In the genomic region with DNA sequence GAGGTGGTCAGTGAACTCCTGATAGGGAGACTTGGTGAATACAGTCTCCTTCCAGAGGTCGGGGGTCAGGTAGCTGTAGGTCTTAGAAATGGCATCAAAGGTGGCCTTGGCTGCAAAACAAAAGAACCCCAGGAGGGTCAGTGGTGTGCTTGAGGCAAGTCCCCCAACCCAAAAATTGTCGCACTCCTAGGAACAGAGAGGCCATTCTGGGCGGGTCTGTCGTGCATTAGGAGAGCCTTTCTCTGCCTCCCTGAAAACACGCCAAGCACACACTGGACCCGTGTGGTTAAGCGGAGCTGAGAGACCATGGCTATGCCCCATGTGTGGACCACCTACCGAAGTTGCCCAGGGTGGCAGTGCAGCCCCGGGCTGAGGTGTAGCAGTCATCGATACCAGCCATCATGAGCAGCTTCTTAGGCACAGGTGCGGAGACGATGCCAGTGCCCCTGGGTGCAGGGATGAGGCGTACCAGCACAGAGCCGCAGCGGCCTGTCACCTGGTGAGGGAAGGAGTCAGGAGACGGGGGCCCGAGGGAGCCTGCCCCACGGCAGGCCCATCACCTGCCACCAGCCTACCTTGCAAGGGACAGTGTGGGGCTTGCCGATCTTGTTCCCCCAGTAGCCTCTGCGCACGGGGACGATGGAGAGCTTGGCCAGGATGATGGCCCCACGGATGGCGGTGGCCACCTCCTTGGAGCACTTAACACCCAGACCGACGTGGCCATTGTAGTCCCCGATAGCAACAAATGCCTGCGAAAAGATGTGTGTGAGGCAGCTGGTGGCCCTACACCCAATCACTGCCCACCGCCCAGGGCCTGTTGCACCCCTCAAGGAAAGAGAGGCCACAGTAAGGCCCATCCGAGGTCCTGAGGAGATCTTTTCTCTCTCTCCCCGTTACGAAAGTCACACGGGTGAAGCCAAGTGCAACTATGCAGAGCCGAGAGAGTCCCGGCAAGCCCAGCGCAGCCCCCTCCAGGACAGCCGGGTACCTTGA, we compare ENCODE assay signal across 9 cellular contexts. TPM values are rescaled to one million over a fixed set of nuclear protein-coding genes. Genes with fewer than 3 reads are reported as not detected.
A peak's percentile ranks its signal among the peaks of the same experiment; 100 is the strongest.
DNase-seq lines count a peak whose midpoint lies in the region; ATAC-seq and TF ChIP-seq lines count a peak whose summit lies in the region.
"Not testable (repeated sequence)": the region's sequence is repeated elsewhere in the genome, so short reads cannot be mapped to it uniquely, and the experiment has no call there.
"Had no signal": no experiment of that assay in that cellular context is flagged by ENCODE, and none has a peak within 500 bp of the region (broad histone marks: within the 10 kb centered on the region; RNA-seq: fewer than 3 reads in every experiment).

No MANE protein-coding gene starts in this region.

- not testable (repeated sequence) for H3K9me3 ChIP-seq in HAP-1; fibroblast of lung (ENCODE audit: control insufficient read depth, insufficient read depth, low read depth, low read length); neural progenitor cell (ENCODE audit: low read depth)

- H3K27me3 ChIP-seq in HAP-1 (ENCODE audit: low read depth); fibroblast of lung (ENCODE audit: control insufficient read depth, insufficient read depth, low read length); neural progenitor cell: not testable (repeated sequence)

- in situ Hi-C loops in HAP-1 (cut with MboI; ENCODE audit: low sequenced_read_pairs), result not testable (repeated sequence)

- ATAC-seq in T-cell (replicated peaks in 1 of 4), result not testable (repeated sequence)

- not testable (repeated sequence) for H3K27ac ChIP-seq in fibroblast of lung (ENCODE audit: insufficient read depth, low read length); neural progenitor cell

- CTCF ChIA-PET in AG04449 (lab: Yijun Ruan, JAX), result interaction anchor here (0.6 to 1.6 kb wide), 2 partner anchors 178 to 1066 kb away, joined by 3 to 4 read pairs; no protein-coding TSS in a partner anchor
- CTCF ChIA-PET in T-cell (lab: Charles Lee), result not testable (repeated sequence)

- not testable (repeated sequence) for H3K9me3 Mint-ChIP-seq in T-cell; activated naive CD8-positive, alpha-beta T cell treated with anti-CD3 and anti-CD28 coated beads for 36 hours; neural progenitor cell

- DNase-seq in AG04449 (ENCODE audit: low read depth, low spot score); T-cell; activated naive CD8-positive, alpha-beta T cell treated with anti-CD3 and anti-CD28 coated beads for 36 hours; fibroblast of lung (ENCODE audit: low read depth in 2 of 2); neural progenitor cell (ENCODE audit: low spot score): not testable (repeated sequence)
- peak in 1 of 2 experiments; percentile 34 for DNase-seq in HAP-1 (ENCODE audit: low spot score in 2 of 2)

- POLR2A ChIA-PET in AG04449 (lab: Yijun Ruan, JAX), result interaction anchor here (0.7 to 4.0 kb wide), 3 partner anchors 9 to 185 kb away, joined by 3 to 20 read pairs (median 3); partner anchors contain the start of genes NUBP2, SPSB3 and TBL3
- POLR2A ChIA-PET in T-cell (lab: Charles Lee), result not testable (repeated sequence)

- peak overlapping the region; percentile 85 for H3K4me2 ChIP-seq in fibroblast of lung (ENCODE audit: extremely low read depth, insufficient read depth, low read length)
- H3K4me2 ChIP-seq in neural progenitor cell, result peak overlapping the region; percentile 96

- not testable (repeated sequence) for H3K9ac ChIP-seq in fibroblast of lung (ENCODE audit: insufficient read depth, low read length); neural progenitor cell

- peak overlapping the region; percentile 91 to 93 (median 91) for H3K4me3 Mint-ChIP-seq in T-cell
- peak overlapping the region; percentile 96 for H3K4me3 Mint-ChIP-seq in activated naive CD8-positive, alpha-beta T cell treated with anti-CD3 and anti-CD28 coated beads for 36 hours
- H3K4me3 Mint-ChIP-seq in neural progenitor cell, result peak overlapping the region; percentile 95

- H3K27ac Mint-ChIP-seq in T-cell, result peak overlapping the region; percentile 88 to 91
- peak overlapping the region; percentile 89 for H3K27ac Mint-ChIP-seq in activated naive CD8-positive, alpha-beta T cell treated with anti-CD3 and anti-CD28 coated beads for 36 hours
- not testable (repeated sequence) for H3K27ac Mint-ChIP-seq in neural progenitor cell

- H3K36me3 ChIP-seq in HAP-1 (replicated peaks) (peaks cover 52% of the 10 kb centered on the region), fibroblast of lung (ENCODE audit: control insufficient read depth, insufficient read depth, low read length) (peaks cover 26% of the 10 kb centered on the region)
- not testable (repeated sequence) for H3K36me3 ChIP-seq in neural progenitor cell

- H3K36me3 Mint-ChIP-seq in T-cell (peaks cover 21% of the 10 kb centered on the region), neural progenitor cell (peaks cover 12% of the 10 kb centered on the region)
- peaks cover 57% of the 10 kb centered on the region for H3K36me3 Mint-ChIP-seq in activated naive CD8-positive, alpha-beta T cell treated with anti-CD3 and anti-CD28 coated beads for 36 hours

- H3K27me3 Mint-ChIP-seq in T-cell; neural progenitor cell (ENCODE audit: insufficient read depth, low read depth): not testable (repeated sequence)
- peaks cover 25% of the 10 kb centered on the region for H3K27me3 Mint-ChIP-seq in activated naive CD8-positive, alpha-beta T cell treated with anti-CD3 and anti-CD28 coated beads for 36 hours

- H3F3A ChIP-seq in neural progenitor cell (ENCODE audit: low read depth), result peaks cover 47% of the 10 kb centered on the region

- not testable (repeated sequence) for H4K20me1 ChIP-seq in fibroblast of lung (ENCODE audit: control insufficient read depth, extremely low read depth, insufficient read depth, low read length)
- H4K20me1 ChIP-seq in neural progenitor cell (ENCODE audit: low read depth), result peaks cover 44% of the 10 kb centered on the region

- H3K4me1 ChIP-seq in HAP-1 (peaks cover 35% of the 10 kb centered on the region), neural progenitor cell (peaks cover 24% of the 10 kb centered on the region)
- H3K4me1 ChIP-seq in fibroblast of lung (ENCODE audit: control insufficient read depth, extremely low read depth, insufficient read depth, low read length), result not testable (repeated sequence)

- H2AFZ ChIP-seq in fibroblast of lung (ENCODE audit: low read length); neural progenitor cell (replicated peaks): not testable (repeated sequence)

- peaks cover 37 to 53% (median 49%) of the 10 kb centered on the region in 3 donors for H3K4me1 Mint-ChIP-seq in T-cell
- H3K4me1 Mint-ChIP-seq in activated naive CD8-positive, alpha-beta T cell treated with anti-CD3 and anti-CD28 coated beads for 36 hours, result peaks cover 43% of the 10 kb centered on the region
- peaks cover 34% of the 10 kb centered on the region for H3K4me1 Mint-ChIP-seq in neural progenitor cell

- TF ChIP-seq CTCF in AG04449 (IDR thresholded peaks at IDR 0.05; ENCODE audit: insufficient read depth, low read length, missing control alignments); fibroblast of lung (conservative IDR thresholded peaks at IDR 0.05 in 1 of 2, IDR thresholded peaks at IDR 0.05 in 1 of 2; ENCODE audit: low read depth in 1 of 2, low read length in 2 of 2); neural progenitor cell (IDR thresholded peaks at IDR 0.05): not testable (repeated sequence)

- H3K79me2 ChIP-seq in fibroblast of lung (ENCODE audit: control insufficient read depth, insufficient read depth, low read length), result peaks cover 52% of the 10 kb centered on the region
- peaks cover 52% of the 10 kb centered on the region for H3K79me2 ChIP-seq in neural progenitor cell (ENCODE audit: low read depth)

- H3K4me3 ChIP-seq in AG04449 (ENCODE audit: low read depth, low read length) (peak overlapping the region; percentile 92), HAP-1 (peak overlapping the region; percentile 100), fibroblast of lung (replicated peaks in 1 of 4; ENCODE audit: control extremely low read depth in 1 of 4, insufficient read depth in 1 of 4, low read depth in 3 of 4, low read length in 4 of 4) (peak overlapping the region; percentile 79 to 99 (median 86)), neural progenitor cell (peak overlapping the region; percentile 98)

RNA-seq across cellular contexts. Expression of gene RPS2, which starts 2.2 kb away (rescaled TPM):
- total RNA-seq in T-cell, result 1,000 to 10,000 TPM; 3,208 to 3,662 (median 3,410) TPM
- total RNA-seq in activated naive CD8-positive, alpha-beta T cell treated with anti-CD3 and anti-CD28 coated beads for 36 hours, result 1,000 to 10,000 TPM; 5,183 to 5,266 TPM
- 2,596 and 3,027 TPM in 2 replicates for total RNA-seq in fibroblast of lung
- polyA plus RNA-seq in fibroblast of lung, result 1,683 and 2,648 TPM in 2 replicates
- 3,087 and 4,723 TPM in 2 replicates for polyA plus RNA-seq in fibroblast of lung (2012)
- polyA minus RNA-seq in fibroblast of lung (ENCODE audit: low replicate concordance), result 5,130 and 5,630 TPM in 2 replicates
- 3,079 and 5,348 TPM in 2 replicates for total RNA-seq in neural progenitor cell (ENCODE audit: low replicate concordance)

RNA-seq across cellular contexts. Expression of gene NDUFB10, which starts 3.1 kb away (rescaled TPM):
- total RNA-seq in T-cell, result 10 to 100 TPM; 46.3 to 96.5 (median 84.4) TPM
- 100 to 1,000 TPM; 138 to 141 TPM for total RNA-seq in activated naive CD8-positive, alpha-beta T cell treated with anti-CD3 and anti-CD28 coated beads for 36 hours
- total RNA-seq in fibroblast of lung, result 149 TPM in 2 replicates
- polyA plus RNA-seq in fibroblast of lung, result 123 and 152 TPM in 2 replicates
- polyA plus RNA-seq in fibroblast of lung (2012), result 198 and 264 TPM in 2 replicates
- 113 and 143 TPM in 2 replicates for polyA minus RNA-seq in fibroblast of lung (ENCODE audit: low replicate concordance)
- total RNA-seq in neural progenitor cell (ENCODE audit: low replicate concordance), result 155 and 160 TPM in 2 replicates

RNA-seq across cellular contexts. Expression of gene RNF151, which starts 4.2 kb away (rescaled TPM):
- total RNA-seq in T-cell (under 1 TPM in 3 of 5 donors, not detected in 2; 0.38 to 0.66 (median 0.44) TPM), fibroblast of lung (not detected in 2 replicates), neural progenitor cell (ENCODE audit: low replicate concordance) (not detected in 2 replicates)
- not detected for total RNA-seq in activated naive CD8-positive, alpha-beta T cell treated with anti-CD3 and anti-CD28 coated beads for 36 hours
- polyA plus RNA-seq in fibroblast of lung, result not detected in 2 replicates
- not detected in 2 replicates for polyA plus RNA-seq in fibroblast of lung (2012)
- not detected in 2 replicates for polyA minus RNA-seq in fibroblast of lung (ENCODE audit: low replicate concordance)
- total RNA-seq: esophagus muscularis mucosa, left cardiac atrium, thoracic aorta had no signal

RNA-seq across cellular contexts. Expression of gene RPL3L, which starts 8.0 kb away (rescaled TPM):
- total RNA-seq in T-cell (not detected), fibroblast of lung (not detected in 2 replicates), neural progenitor cell (ENCODE audit: low replicate concordance) (not detected in 2 replicates)
- total RNA-seq in activated naive CD8-positive, alpha-beta T cell treated with anti-CD3 and anti-CD28 coated beads for 36 hours, result not detected
- polyA plus RNA-seq in fibroblast of lung, result not detected in 2 replicates
- 0.05 TPM in 1 of 2 replicates, not detected in the other for polyA plus RNA-seq in fibroblast of lung (2012)
- not detected in 2 replicates for polyA minus RNA-seq in fibroblast of lung (ENCODE audit: low replicate concordance)
- total RNA-seq: esophagus muscularis mucosa, thoracic aorta had no signal

RNA-seq across cellular contexts. Expression of gene TBL3, which starts 9.4 kb away (rescaled TPM):
- 10 to 100 TPM; 21.1 to 45.6 (median 36.9) TPM for total RNA-seq in T-cell
- 10 to 100 TPM; 66.3 to 72.6 TPM for total RNA-seq in activated naive CD8-positive, alpha-beta T cell treated with anti-CD3 and anti-CD28 coated beads for 36 hours
- total RNA-seq in fibroblast of lung, result 20.0 and 23.9 TPM in 2 replicates
- 14.6 and 25.4 TPM in 2 replicates for polyA plus RNA-seq in fibroblast of lung
- 25.8 and 48.7 TPM in 2 replicates for polyA plus RNA-seq in fibroblast of lung (2012)
- polyA minus RNA-seq in fibroblast of lung (ENCODE audit: low replicate concordance), result 57.8 and 83.3 TPM in 2 replicates
- 30.7 and 47.6 TPM in 2 replicates for total RNA-seq in neural progenitor cell (ENCODE audit: low replicate concordance)
